ENCODE assay signal across 1 cellular context in the genomic region with DNA sequence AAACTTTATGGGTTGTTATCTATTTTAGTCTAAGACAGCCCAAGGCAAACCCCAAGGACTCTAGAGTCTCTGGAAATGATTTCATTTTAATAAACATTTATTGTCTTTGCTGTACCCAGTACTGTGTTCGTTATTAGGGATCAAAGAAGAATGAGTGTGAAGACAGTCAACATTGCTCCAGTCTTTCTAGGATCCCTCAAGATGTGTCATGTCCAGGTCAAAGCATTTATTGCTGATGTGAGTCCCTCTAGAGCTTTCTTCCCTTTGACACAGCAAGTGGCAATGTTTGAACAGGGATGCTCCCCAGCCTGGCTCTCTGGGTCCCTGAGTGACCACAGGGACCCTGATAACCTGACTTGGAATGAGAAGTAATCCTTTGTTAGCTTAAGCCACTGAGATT.
TF ChIP-seq lines count a peak whose summit lies in the region.

No MANE protein-coding gene starts in this region.

TF ChIP-seq in SK-N-SH, 30 proteins besides CTCF, POLR2A, EP300 and RAD21 (continued from another document):
- no peak for TF ChIP-seq IRF3 (IDR thresholded peaks at IDR 0.05; ENCODE audit: low read depth, low read length)
- no peak for TF ChIP-seq GATA2 (CRISPR knock-in tag; IDR thresholded peaks at IDR 0.05)
- TF ChIP-seq FOXJ3 (CRISPR knock-in tag; IDR thresholded peaks at IDR 0.05) = no peak
- TF ChIP-seq ELF1 (IDR thresholded peaks at IDR 0.05) = no peak
- no peak for TF ChIP-seq TEAD4 (IDR thresholded peaks at IDR 0.05; ENCODE audit: borderline replicate concordance, insufficient read depth)
- TF ChIP-seq RXRA (IDR thresholded peaks at IDR 0.05; ENCODE audit: borderline replicate concordance, low read depth) = no peak
